18 cellular contexts compared by ENCODE assay signal in genomic region chr13:51262501-51263211, GRCh38. TPM values are rescaled to one million over a fixed set of nuclear protein-coding genes. Genes with fewer than 3 reads are reported as not detected.
DNase-seq lines count a peak whose midpoint lies in the region; ATAC-seq, FAIRE-seq and TF ChIP-seq lines count a peak whose summit lies in the region.
"Had no signal": no experiment of that assay in that cellular context is flagged by ENCODE, and none has a peak within 500 bp of the region (broad histone marks: within the 10 kb centered on the region; RNA-seq: fewer than 3 reads in every experiment).

No MANE protein-coding gene starts in this region.

- H3K27me3 ChIP-seq in IMR-90 (ENCODE audit: control insufficient read depth, insufficient read depth, low read length) (peaks cover 18% of the 10 kb centered on the region; the same call in 1 of the 2 replicates), astrocyte (ENCODE audit: insufficient read depth, low read length) (peaks cover 2% of the 10 kb centered on the region)
- H3K27me3 ChIP-seq: SJSA1 had no signal

- TF ChIP-seq RAD21 in IMR-90 (IDR thresholded peaks at IDR 0.05; ENCODE audit: low read length), result no peak

- H3K56ac ChIP-seq in IMR-90 (ENCODE audit: extremely low read depth, insufficient read depth, low read length), result no peak overlapping the region

- CTCF ChIA-PET in IMR-90 (lab: Yijun Ruan, JAX), result interaction anchor here (2.1 kb wide), 1 partner anchor 16 kb away, joined by 6 read pairs; no protein-coding TSS in a partner anchor

- H3K9me3 Mint-ChIP-seq in astrocyte (ENCODE audit: unreplicated experiment), result no peaks in the 10 kb centered on the region

- no peak overlapping the region for H2AK9ac ChIP-seq in IMR-90 (replicated peaks; ENCODE audit: low read depth, low read length, poor library complexity)

- no peak overlapping the region for H4K91ac ChIP-seq in IMR-90 (ENCODE audit: insufficient read depth, low read depth, low read length)

- no peaks in the 10 kb centered on the region for H3K27me3 Mint-ChIP-seq in astrocyte (ENCODE audit: low read depth, unreplicated experiment)

- FAIRE-seq in astrocyte (lab: Jason Lieb, UNC), result no peak
- FAIRE-seq: GM19239, keratinocyte had no signal

- no CpG with 5 or more reads among the region's 8 CpGs for WGBS in IMR-90 (ENCODE audit: extremely low coverage in 2 of 2, insufficient read length in 1 of 2), 2 experiments

- H3K27ac ChIP-seq in IMR-90 (ENCODE audit: insufficient read depth, low read length) (no peak overlapping the region), astrocyte (ENCODE audit: low read depth, low read length) (no peak overlapping the region)
- H3K27ac ChIP-seq: KMS-11, SJSA1 had no signal

- no TSS peak for BruUV-seq in IMR-90 (replicated peaks; lab: Mats Ljungman, UMichigan)

- no peak overlapping the region for H2BK15ac ChIP-seq in IMR-90 (ENCODE audit: low read depth, low read length)

- H3K4me3 ChIP-seq in IMR-90 (ENCODE audit: insufficient read depth, low read depth, low read length), result no peak overlapping the region
- H3K4me3 ChIP-seq in astrocyte (ENCODE audit: insufficient read depth, low read depth, low read length), result no peak overlapping the region
- H3K4me3 ChIP-seq: HAP-1, SJSA1 had no signal

- H3K18ac ChIP-seq in IMR-90 (ENCODE audit: low read depth, low read length), result no peak overlapping the region

- in situ Hi-C loops in IMR-90 (cut with MboI; ENCODE audit: low sequenced_read_pairs), result no loop called here

- H3K9me3 ChIP-seq in IMR-90 (ENCODE audit: control insufficient read depth, insufficient read depth, low read length) (no peaks in the 10 kb centered on the region), astrocyte (ENCODE audit: insufficient read depth, low read depth, low read length) (no peaks in the 10 kb centered on the region)
- H3K9me3 ChIP-seq: HAP-1, SJSA1 had no signal

- H4K5ac ChIP-seq in IMR-90 (ENCODE audit: low read depth, low read length), result no peak overlapping the region

- dilution Hi-C loops in IMR-90 (cut with HindIII; ENCODE audit: low sequenced_read_pairs, unreplicated experiment), result no loop called here

- POLR2A ChIA-PET in IMR-90 (lab: Charles Lee; ENCODE audit: unreplicated experiment), result no interaction called here

- H3K79me2 ChIP-seq in astrocyte (ENCODE audit: insufficient read depth, low read length), result no peaks in the 10 kb centered on the region

- no peak overlapping the region for H3K4ac ChIP-seq in IMR-90 (ENCODE audit: low read depth, low read length)

- ATAC-seq in IMR-90 (ENCODE audit: low read depth), result no peak
- no peak for ATAC-seq in left lobe of liver
- ATAC-seq in HG03378 (IDR thresholded peaks at IDR 0.05; ENCODE audit: unreplicated experiment), result no peak
- ATAC-seq: activated CD4-positive, CD25-positive, alpha-beta regulatory T cell treated with anti-CD3 and anti-CD28 coated beads, Interleukin-2, amount 50 U/mL, for 24 hours had no signal

- H3K4me2 ChIP-seq in IMR-90 (ENCODE audit: low read depth, low read length), result no peak overlapping the region
- H3K4me2 ChIP-seq in astrocyte (ENCODE audit: low read length), result no peak overlapping the region
- H3K4me2 ChIP-seq: KMS-11 had no signal

- H3K27ac Mint-ChIP-seq in astrocyte (ENCODE audit: unreplicated experiment), result no peak overlapping the region
- H3K27ac Mint-ChIP-seq: B cell had no signal

- no peaks in the 10 kb centered on the region for H3K4me1 Mint-ChIP-seq in astrocyte (ENCODE audit: low read depth, unreplicated experiment)
- H3K4me1 Mint-ChIP-seq: B cell had no signal

- H3K36me3 Mint-ChIP-seq in astrocyte (ENCODE audit: low read depth, unreplicated experiment), result no peaks in the 10 kb centered on the region

- no peak overlapping the region for H3K14ac ChIP-seq in IMR-90 (replicated peaks; ENCODE audit: low read depth, low read length)

- TF ChIP-seq POLR2A in IMR-90 (IDR thresholded peaks at IDR 0.05; ENCODE audit: low read depth, low read length), result no peak

- H4K20me1 ChIP-seq in IMR-90 (ENCODE audit: insufficient read depth, low read length) (no peaks in the 10 kb centered on the region), astrocyte (ENCODE audit: insufficient read depth, low read length) (no peaks in the 10 kb centered on the region)

- no peak overlapping the region for H3K23ac ChIP-seq in IMR-90 (ENCODE audit: low read depth, low read length)

- H4K8ac ChIP-seq in IMR-90 (ENCODE audit: low read depth in 2 of 2, low read length in 2 of 2), result no peak overlapping the region

- H2BK5ac ChIP-seq in IMR-90 (ENCODE audit: low read depth, low read length, poor library complexity, severe bottlenecking), result no peak overlapping the region

- intact Hi-C loops in IMR-90 (cut with micrococcal nuclease), result no loop called here

- H2BK20ac ChIP-seq in IMR-90 (ENCODE audit: low read depth, low read length), result no peak overlapping the region

- no peak overlapping the region for H3K4me3 Mint-ChIP-seq in astrocyte (ENCODE audit: unreplicated experiment)
- H3K4me3 Mint-ChIP-seq: B cell had no signal

- no peak for TF ChIP-seq CTCF in IMR-90 (conservative IDR thresholded peaks at IDR 0.05; ENCODE audit: low read depth, low read length)
- TF ChIP-seq CTCF in astrocyte (IDR thresholded peaks at IDR 0.05; ENCODE audit: insufficient read depth, low read depth, low read length), result peak; percentile 4

- H2BK120ac ChIP-seq in IMR-90 (ENCODE audit: low read depth, low read length), result no peak overlapping the region

- H3K79me1 ChIP-seq in IMR-90 (ENCODE audit: low read depth in 1 of 2, low read length in 2 of 2), result no peaks in the 10 kb centered on the region

- peak overlapping the region; percentile 18 for H2AFZ ChIP-seq in IMR-90 (replicated peaks; ENCODE audit: low read length, poor library complexity)
- H2AFZ ChIP-seq in astrocyte (ENCODE audit: low read depth, low read length), result no peak overlapping the region

- H3K9ac ChIP-seq in IMR-90 (ENCODE audit: low read depth, low read length) (no peak overlapping the region), astrocyte (ENCODE audit: low read length) (no peak overlapping the region)
- H3K9ac ChIP-seq: KMS-11 had no signal

- no peaks in the 10 kb centered on the region for H3K4me1 ChIP-seq in IMR-90 (ENCODE audit: control insufficient read depth, insufficient read depth, low read length)
- H3K4me1 ChIP-seq in astrocyte (ENCODE audit: insufficient read depth, low read length), result no peaks in the 10 kb centered on the region
- H3K4me1 ChIP-seq: SJSA1 had no signal

- no peaks in the 10 kb centered on the region; the same call in 1 of the 2 replicates for H3K9me1 ChIP-seq in IMR-90 (ENCODE audit: insufficient read depth, low read length)

- H3K36me3 ChIP-seq in IMR-90 (ENCODE audit: control insufficient read depth, insufficient read depth, low read length), result no peaks in the 10 kb centered on the region
- no peaks in the 10 kb centered on the region for H3K36me3 ChIP-seq in astrocyte (ENCODE audit: insufficient read depth, low read length)
- H3K36me3 ChIP-seq: SJSA1 had no signal

- DNase-seq in D341Med (ENCODE audit: low spot score) (peak; percentile 45), IMR-90 (no peak), astrocyte (ENCODE audit: low read depth) (no peak), left lobe of liver (ENCODE audit: low spot score) (peak; percentile 7), NCI-H2171 (lab: John Stamatoyannopoulos, UW) (no peak)
- no peak for DNase-seq in activated CD8-positive, alpha-beta memory T cell treated with anti-CD3 and anti-CD28 coated beads, Interleukin-2, amount 50 U/mL, for 48 hours
- DNase-seq in effector CD4-positive, alpha-beta T cell, result no peak
- DNase-seq: central memory CD4-positive, alpha-beta T cell; NCI-H2227 treated with DMSO at 0.1 percent for 48 hours; stimulated activated CD4-positive, alpha-beta T cell treated with anti-CD3 and anti-CD28 coated beads, Interleukin-15, amount 100 ng/mL, for 24 hours had no signal

- no peak overlapping the region for H2AK5ac ChIP-seq in IMR-90 (ENCODE audit: low read depth, low read length)

TF ChIP-seq in IMR-90, 13 proteins besides CTCF, POLR2A, EP300 and RAD21:
- TF ChIP-seq RCOR1 (IDR thresholded peaks at IDR 0.05; ENCODE audit: insufficient replicate concordance, low read length) (no peak), MAZ (IDR thresholded peaks at IDR 0.05; ENCODE audit: borderline replicate concordance, low read depth, low read length) (no peak), USF2 (IDR thresholded peaks at IDR 0.05; ENCODE audit: low read depth, low read length) (no peak), CHD1 (IDR thresholded peaks at IDR 0.05; ENCODE audit: low read depth, low read length) (no peak), NFE2L2 (IDR thresholded peaks at IDR 0.05; ENCODE audit: low read depth, low read length) (no peak), MXI1 (IDR thresholded peaks at IDR 0.05; ENCODE audit: borderline replicate concordance, low read depth, low read length) (no peak), FOS (IDR thresholded peaks at IDR 0.05; ENCODE audit: low read depth, low read length) (no peak), BHLHE40 (IDR thresholded peaks at IDR 0.05; ENCODE audit: low read depth, low read length) (no peak), SMC3 (IDR thresholded peaks at IDR 0.05; ENCODE audit: low read depth, low read length) (no peak), RFX5 (IDR thresholded peaks at IDR 0.05; ENCODE audit: low read depth, low read length) (no peak), MAFK (IDR thresholded peaks at IDR 0.05; ENCODE audit: low read depth, low read length) (no peak), CEBPB (IDR thresholded peaks at IDR 0.05; ENCODE audit: low read depth, low read length) (no peak), ELK1 (IDR thresholded peaks at IDR 0.05; ENCODE audit: borderline replicate concordance, low read depth, low read length) (no peak)

RNA-seq across cellular contexts. Expression of gene FAM124A, which starts 40.5 kb away (rescaled TPM):
- not detected in 2 replicates for total RNA-seq in IMR-90 (2012; rRNA removed)
- polyA plus RNA-seq in IMR-90 (2012; rRNA removed), result 0.03 and 0.04 TPM in 2 replicates
- 0.05 and 0.07 TPM in 2 replicates for polyA plus RNA-seq in IMR-90 (2012; cell fraction: cytosol; rRNA removed)
- 0.05 TPM in 1 of 2 replicates, not detected in the other for polyA plus RNA-seq in IMR-90 (2012; cell fraction: nucleus; rRNA removed; ENCODE audit: low replicate concordance)
- 0.96 and 1.1 TPM in 2 replicates for total RNA-seq in astrocyte
- total RNA-seq in left lobe of liver, result 0.50 TPM

Comparison
In these comparisons a context has a peak if more than half of its experiments do, and no peak if none do; other contexts are left out.
1. DNase-seq: peak in D341Med (single experiment) and left lobe of liver (single experiment); none in IMR-90 (single experiment), astrocyte (single experiment), NCI-H2171 (single experiment), activated CD8-positive, alpha-beta memory T cell treated with anti-CD3 and anti-CD28 coated beads, Interleukin-2, amount 50 U/mL, for 48 hours (single experiment) and effector CD4-positive, alpha-beta T cell (single experiment).